ENCODE assay signal across 17 cellular contexts in genomic region chr14:95055318-95055717, GRCh38.
DNase-seq lines count a peak whose midpoint lies in the region; ATAC-seq and TF ChIP-seq lines count a peak whose summit lies in the region.
"Had no signal": no experiment of that assay in that cellular context is flagged by ENCODE, and none has a peak within 500 bp of the region (broad histone marks: within the 10 kb centered on the region; RNA-seq: fewer than 3 reads in every experiment).

No MANE protein-coding gene starts in this region.

- TF ChIP-seq CTCF in RWPE2 (IDR thresholded peaks at IDR 0.05; ENCODE audit: poor library complexity, severe bottlenecking), result no peak
- TF ChIP-seq CTCF in A673 (conservative IDR thresholded peaks at IDR 0.05; ENCODE audit: low read depth, low read length), result no peak

- H3K4me1 Mint-ChIP-seq in activated naive CD4-positive, alpha-beta T cell treated with anti-CD3 and anti-CD28 coated beads, Interleukin-2, amount 10 ng/mL, durations not matched to agents 7 days and 5 days, result peaks cover 19% of the 10 kb centered on the region
- H3K4me1 Mint-ChIP-seq in activated naive CD4-positive, alpha-beta T cell treated with anti-CD3 and anti-CD28 coated beads for 36 hours (ENCODE audit: low read depth), result peaks cover 9% of the 10 kb centered on the region

- H3K27ac Mint-ChIP-seq in activated naive CD4-positive, alpha-beta T cell treated with anti-CD3 and anti-CD28 coated beads, Interleukin-2, amount 10 ng/mL, durations not matched to agents 7 days and 5 days, result no peak overlapping the region
- H3K27ac Mint-ChIP-seq in activated naive CD4-positive, alpha-beta T cell treated with anti-CD3 and anti-CD28 coated beads for 36 hours, result no peak overlapping the region
- H3K27ac Mint-ChIP-seq: CD4-positive, alpha-beta memory T cell; HFFc6 had no signal

- CTCF ChIA-PET in activated naive CD4-positive, alpha-beta T cell treated with anti-CD3 and anti-CD28 coated beads, Interleukin-2, amount 10 ng/mL, durations not matched to agents 7 days and 5 days (lab: Charles Lee), result no interaction called here
- CTCF ChIA-PET in activated naive CD4-positive, alpha-beta T cell treated with anti-CD3 and anti-CD28 coated beads for 36 hours (lab: Charles Lee), result no interaction called here
- CTCF ChIA-PET in A673 (lab: Charles Lee), result no interaction called here

- intact Hi-C loops in activated naive CD4-positive, alpha-beta T cell treated with anti-CD3 and anti-CD28 coated beads for 36 hours (cut with micrococcal nuclease), result no loop called here
- intact Hi-C loops in A673 (cut with micrococcal nuclease; ENCODE audit: unreplicated experiment), result no loop called here

- no peaks in the 10 kb centered on the region for H3K9me3 ChIP-seq in RWPE2 (ENCODE audit: severe bottlenecking)
- H3K9me3 ChIP-seq in A673 (ENCODE audit: low read depth, low read length, poor library complexity, severe bottlenecking), result no peaks in the 10 kb centered on the region
- H3K9me3 ChIP-seq: HAP-1 had no signal

- H3K4me3 ChIP-seq in RWPE2 (ENCODE audit: severe bottlenecking), result no peak overlapping the region
- no peak overlapping the region for H3K4me3 ChIP-seq in A673 (ENCODE audit: low read depth, low read length, poor library complexity, severe bottlenecking)
- H3K4me3 ChIP-seq: HAP-1 had no signal

- H3K9me3 Mint-ChIP-seq in activated naive CD4-positive, alpha-beta T cell treated with anti-CD3 and anti-CD28 coated beads, Interleukin-2, amount 10 ng/mL, durations not matched to agents 7 days and 5 days, result no peaks in the 10 kb centered on the region
- no peaks in the 10 kb centered on the region for H3K9me3 Mint-ChIP-seq in activated naive CD4-positive, alpha-beta T cell treated with anti-CD3 and anti-CD28 coated beads for 36 hours
- H3K9me3 Mint-ChIP-seq: CD4-positive, alpha-beta memory T cell; HFFc6 had no signal

- no peak for ATAC-seq in RWPE2 (ENCODE audit: low read depth)

- BruUV-seq in A673 (replicated peaks; lab: Mats Ljungman, UMichigan), result no TSS peak

- H3K36me3 ChIP-seq in RWPE2 (ENCODE audit: low read depth) (no peaks in the 10 kb centered on the region), A673 (ENCODE audit: insufficient read depth, low read length, poor library complexity, severe bottlenecking) (no peaks in the 10 kb centered on the region)
- H3K36me3 ChIP-seq: HAP-1 had no signal

- DNase-seq in activated naive CD4-positive, alpha-beta T cell treated with anti-CD3 and anti-CD28 coated beads, Interleukin-2, amount 10 ng/mL, durations not matched to agents 7 days and 5 days, result peak; percentile 15
- DNase-seq in activated naive CD4-positive, alpha-beta T cell treated with anti-CD3 and anti-CD28 coated beads for 36 hours, result no peak
- DNase-seq in RWPE2 (ENCODE audit: low spot score) (peak; percentile 50), mesenteric fat pad (ENCODE audit: low spot score) (peak; percentile 39), A673 (ENCODE audit: low spot score) (no peak)
- no peak for DNase-seq in activated CD4-positive, CD25-positive, alpha-beta regulatory T cell (lab: John Stamatoyannopoulos, UW)
- DNase-seq: C1 segment of cervical spinal cord; Calu3; CD4-positive, alpha-beta memory T cell; COR-L47; DMS53; DMS79 treated with DMSO at 0.1 percent for 48 hours; GF-D8; GOT3; HFFc6 had no signal

- peaks cover 3% of the 10 kb centered on the region for H3K27me3 Mint-ChIP-seq in activated naive CD4-positive, alpha-beta T cell treated with anti-CD3 and anti-CD28 coated beads, Interleukin-2, amount 10 ng/mL, durations not matched to agents 7 days and 5 days
- no peaks in the 10 kb centered on the region for H3K27me3 Mint-ChIP-seq in activated naive CD4-positive, alpha-beta T cell treated with anti-CD3 and anti-CD28 coated beads for 36 hours (ENCODE audit: low read depth)
- H3K27me3 Mint-ChIP-seq: CD4-positive, alpha-beta memory T cell had no signal

- H3K27ac ChIP-seq in RWPE2 (ENCODE audit: poor library complexity, severe bottlenecking) (no peak overlapping the region), A673 (ENCODE audit: low read depth, low read length, poor library complexity, severe bottlenecking) (no peak overlapping the region)
- H3K27ac ChIP-seq: 22Rv1 had no signal

- no peaks in the 10 kb centered on the region for H3K27me3 ChIP-seq in RWPE2 (ENCODE audit: insufficient read depth, poor library complexity, severe bottlenecking)
- no peaks in the 10 kb centered on the region for H3K27me3 ChIP-seq in A673 (replicated peaks; ENCODE audit: insufficient read depth, low read depth, low read length, poor library complexity)

- no peaks in the 10 kb centered on the region for H3K36me3 Mint-ChIP-seq in activated naive CD4-positive, alpha-beta T cell treated with anti-CD3 and anti-CD28 coated beads, Interleukin-2, amount 10 ng/mL, durations not matched to agents 7 days and 5 days
- H3K36me3 Mint-ChIP-seq in activated naive CD4-positive, alpha-beta T cell treated with anti-CD3 and anti-CD28 coated beads for 36 hours (ENCODE audit: low read depth), result no peaks in the 10 kb centered on the region
- H3K36me3 Mint-ChIP-seq: CD4-positive, alpha-beta memory T cell had no signal

- no peak overlapping the region for H3K4me3 Mint-ChIP-seq in activated naive CD4-positive, alpha-beta T cell treated with anti-CD3 and anti-CD28 coated beads, Interleukin-2, amount 10 ng/mL, durations not matched to agents 7 days and 5 days
- no peak overlapping the region for H3K4me3 Mint-ChIP-seq in activated naive CD4-positive, alpha-beta T cell treated with anti-CD3 and anti-CD28 coated beads for 36 hours
- H3K4me3 Mint-ChIP-seq: CD4-positive, alpha-beta memory T cell; HFFc6 had no signal

- POLR2A ChIA-PET in A673 (lab: Charles Lee; ENCODE audit: low non-redundant PET), result no interaction called here

- H3K4me1 ChIP-seq in RWPE2 (ENCODE audit: insufficient read depth, poor library complexity, severe bottlenecking), result no peaks in the 10 kb centered on the region
- H3K4me1 ChIP-seq in A673 (ENCODE audit: insufficient read depth, low read length, poor library complexity, severe bottlenecking), result no peaks in the 10 kb centered on the region
- H3K4me1 ChIP-seq: HAP-1 had no signal

Comparison
In these comparisons a context has a peak if more than half of its experiments do, and no peak if none do; other contexts are left out.
1. DNase-seq: peak in activated naive CD4-positive, alpha-beta T cell treated with anti-CD3 and anti-CD28 coated beads, Interleukin-2, amount 10 ng/mL, durations not matched to agents 7 days and 5 days (single experiment), RWPE2 (single experiment) and mesenteric fat pad (single experiment); none in activated naive CD4-positive, alpha-beta T cell treated with anti-CD3 and anti-CD28 coated beads for 36 hours (single experiment), activated CD4-positive, CD25-positive, alpha-beta regulatory T cell (0 of 4) and A673 (single experiment).